Comparison of ENCODE assay signal across 18 cellular contexts in genomic region chr16:1794221-1794871, GRCh38. TPM values are rescaled to one million over a fixed set of nuclear protein-coding genes. Genes with fewer than 3 reads are reported as not detected.
A peak's percentile ranks its signal among the peaks of the same experiment; 100 is the strongest.
DNase-seq lines count a peak whose midpoint lies in the region; ATAC-seq and TF ChIP-seq lines count a peak whose summit lies in the region.
"Had no signal": no experiment of that assay in that cellular context is flagged by ENCODE, and none has a peak within 500 bp of the region (broad histone marks: within the 10 kb centered on the region; RNA-seq: fewer than 3 reads in every experiment).

No MANE protein-coding gene starts in this region.

- no peak for TF ChIP-seq EP300 in stomach (IDR thresholded peaks at IDR 0.05)

- H3K36me3 Mint-ChIP-seq in activated naive CD8-positive, alpha-beta T cell treated with anti-CD3 and anti-CD28 coated beads, Interleukin-2, amount 50 U/mL, for 24 hours (ENCODE audit: low read depth): peaks cover 4% of the 10 kb centered on the region

- peaks cover 0 to 32% of the 10 kb centered on the region in 2 donors for H3K36me3 ChIP-seq in left lung
- peaks cover 0 to 35% (median 31%) of the 10 kb centered on the region in 4 donors for H3K36me3 ChIP-seq in stomach

- no peak overlapping the region for H3K27ac ChIP-seq in left lung
- peak overlapping the region; percentile 73 to 75 (median 74) for H3K27ac ChIP-seq in stomach
- H3K27ac ChIP-seq: adrenal gland, gastrocnemius medialis had no signal

- H3K9me3 ChIP-seq in left lung (peaks cover 0 to 11% of the 10 kb centered on the region in 2 donors), stomach (peaks cover 0 to 13% (median 9%) of the 10 kb centered on the region in 4 donors)
- H3K9me3 ChIP-seq: adrenal gland, gastrocnemius medialis had no signal

- DNase-seq in activated gamma-delta T cell treated with Interleukin-2 at 50 U/mL for 16 hours (peak; percentile 2), activated gamma-delta T cell (lab: John Stamatoyannopoulos, UW) (no peak), NCI-H510A treated with DMSO at 0.1 percent for 48 hours (lab: John Stamatoyannopoulos, UW) (peak; percentile 32), left lung (peak; percentile 51 to 83), stomach (peak; percentile 76), NCI-H748 treated with DMSO at 0.1 percent for 48 hours (lab: John Stamatoyannopoulos, UW) (no peak)
- DNase-seq in activated naive CD8-positive, alpha-beta T cell treated with anti-CD3 and anti-CD28 coated beads, Interleukin-2, amount 50 U/mL, for 24 hours: no peak
- DNase-seq: activated CD4-positive, alpha-beta T cell treated with anti-CD3 and anti-CD28 coated beads, Interleukin-2, amount 50 U/mL, for 1 hour; activated T-cell treated with anti-CD3 and anti-CD28 coated beads, Interleukin-2, amount 50 U/mL, for 4 hours; MG63; NCI-H2081 treated with DMSO at 0.1 percent for 48 hours had no signal

- ATAC-seq in left lung (peak; percentile 91), GM18868 (IDR thresholded peaks at IDR 0.05; ENCODE audit: unreplicated experiment) (no peak)
- ATAC-seq in activated naive CD8-positive, alpha-beta T cell treated with anti-CD3 and anti-CD28 coated beads, Interleukin-2, amount 50 U/mL, for 24 hours: no peak
- ATAC-seq: activated T-cell treated with anti-CD3 and anti-CD28 coated beads, Interleukin-2, amount 50 U/mL, for 4 hours; gastrocnemius medialis had no signal

- WGBS in stomach, 5 donors: 20 to 45% (median 42%) methylated on average over 9 to 18 of the region's 18 CpGs

- peak overlapping the region in 1 of 2 donors; percentile 6 for H3K4me3 ChIP-seq in left lung
- peak overlapping the region; percentile 29 to 47 (median 34) for H3K4me3 ChIP-seq in stomach
- H3K4me3 ChIP-seq: adrenal gland, gastrocnemius medialis, MG63 had no signal

- no peaks in the 10 kb centered on the region for H3K27me3 ChIP-seq in left lung
- H3K27me3 ChIP-seq in stomach: no peaks in the 10 kb centered on the region
- H3K27me3 ChIP-seq: adrenal gland, gastrocnemius medialis, MG63 had no signal

- no peaks in the 10 kb centered on the region for H3K4me1 Mint-ChIP-seq in activated naive CD8-positive, alpha-beta T cell treated with anti-CD3 and anti-CD28 coated beads, Interleukin-2, amount 50 U/mL, for 24 hours

- TF ChIP-seq CTCF in left lung (IDR thresholded peaks at IDR 0.05) (no peak), stomach (IDR thresholded peaks at IDR 0.05) (no peak)

- no peaks in the 10 kb centered on the region for H3K27me3 Mint-ChIP-seq in activated naive CD8-positive, alpha-beta T cell treated with anti-CD3 and anti-CD28 coated beads, Interleukin-2, amount 50 U/mL, for 24 hours

- H3K27ac Mint-ChIP-seq in activated naive CD8-positive, alpha-beta T cell treated with anti-CD3 and anti-CD28 coated beads, Interleukin-2, amount 50 U/mL, for 24 hours: no peak overlapping the region

- H3K4me3 Mint-ChIP-seq in activated naive CD8-positive, alpha-beta T cell treated with anti-CD3 and anti-CD28 coated beads, Interleukin-2, amount 50 U/mL, for 24 hours: no peak overlapping the region
- H3K4me3 Mint-ChIP-seq: activated T-cell treated with anti-CD3 and anti-CD28 coated beads, Interleukin-2, amount 50 U/mL, for 4 hours had no signal

- intact Hi-C loops in left lung (cut with DNase I) (no loop called here), stomach (cut with DNase I; ENCODE audit: low total_unique reads) (no loop called here)

- H3K4me1 ChIP-seq in left lung (no peaks in the 10 kb centered on the region), stomach (peaks cover 14 to 29% (median 22%) of the 10 kb centered on the region in 4 donors)
- H3K4me1 ChIP-seq: adrenal gland, Caco-2, gastrocnemius medialis had no signal

- H3K9me3 Mint-ChIP-seq in activated naive CD8-positive, alpha-beta T cell treated with anti-CD3 and anti-CD28 coated beads, Interleukin-2, amount 50 U/mL, for 24 hours: peaks cover 8% of the 10 kb centered on the region

- TF ChIP-seq POLR2A in stomach (IDR thresholded peaks at IDR 0.05): no peak

RNA-seq across cellular contexts. Expression of gene IGFALS, which starts 0.8 kb away (rescaled TPM):
- total RNA-seq in left lung (1 to 10 TPM in 1 of 2 donors, under 1 TPM in 1; 0.37 to 2.2 TPM), stomach (10 to 100 TPM in 2 of 5 donors, 1 to 10 TPM in 2, not detected in 1; 2.9 to 24.6 (median 8.8) TPM)
- polyA plus RNA-seq in stomach: 10 to 100 TPM in 1 of 3 donors, 1 to 10 TPM in 2; 2.4 to 21.0 (median 6.0) TPM
- total RNA-seq: Caco-2, endothelial cell of umbilical vein, SK-MEL-5 had no signal
- polyA plus RNA-seq: AG04450, endothelial cell of umbilical vein had no signal

RNA-seq across cellular contexts. Expression of gene NUBP2, which starts 11.6 kb away (rescaled TPM):
- total RNA-seq in left lung (10 to 100 TPM; 44.0 to 47.9 TPM), stomach (100 to 1,000 TPM in 1 of 5 donors, 10 to 100 TPM in 4; 14.7 to 171 (median 54.8) TPM)
- 10 to 100 TPM; 60.6 to 86.0 (median 74.7) TPM for polyA plus RNA-seq in stomach

RNA-seq across cellular contexts. Expression of gene SPSB3, which starts 12.0 kb away (rescaled TPM):
- total RNA-seq in left lung (10 to 100 TPM; 30.5 to 36.2 TPM), stomach (100 to 1,000 TPM in 1 of 5 donors, 10 to 100 TPM in 4; 22.2 to 186 (median 70.9) TPM)
- 100 to 1,000 TPM in 1 of 3 donors, 10 to 100 TPM in 2; 54.2 to 111 (median 83.6) TPM for polyA plus RNA-seq in stomach

RNA-seq across cellular contexts. Expression of gene MRPS34, which starts 21.4 kb away (rescaled TPM):
- 10 to 100 TPM; 72.5 to 91.5 TPM for total RNA-seq in left lung
- total RNA-seq in stomach: 100 to 1,000 TPM in 1 of 5 donors, 10 to 100 TPM in 4; 21.1 to 204 (median 64.7) TPM
- 100 to 1,000 TPM; 120 to 155 (median 126) TPM for polyA plus RNA-seq in stomach

RNA-seq across cellular contexts. Expression of gene EME2, which starts 21.7 kb away (rescaled TPM):
- total RNA-seq in left lung: 10 to 100 TPM; 19.2 to 25.3 TPM
- 10 to 100 TPM in 4 of 5 donors, 1 to 10 TPM in 1; 8.8 to 94.1 (median 34.4) TPM for total RNA-seq in stomach
- polyA plus RNA-seq in stomach: 1 to 10 TPM; 2.6 to 7.9 (median 6.9) TPM

Comparison
In these comparisons a context has a peak if more than half of its experiments do, and no peak if none do; other contexts are left out.
1. DNase-seq: peak in activated gamma-delta T cell treated with Interleukin-2 at 50 U/mL for 16 hours (single experiment), NCI-H510A treated with DMSO at 0.1 percent for 48 hours (single experiment), left lung (2 of 2) and stomach (single experiment); none in activated gamma-delta T cell (single experiment), NCI-H748 treated with DMSO at 0.1 percent for 48 hours (single experiment) and activated naive CD8-positive, alpha-beta T cell treated with anti-CD3 and anti-CD28 coated beads, Interleukin-2, amount 50 U/mL, for 24 hours (single experiment).
2. H3K27ac ChIP-seq: peak in stomach (5 of 5); none in left lung (0 of 2).